ENCODE assay signal across 28 cellular contexts in the genomic region with DNA sequence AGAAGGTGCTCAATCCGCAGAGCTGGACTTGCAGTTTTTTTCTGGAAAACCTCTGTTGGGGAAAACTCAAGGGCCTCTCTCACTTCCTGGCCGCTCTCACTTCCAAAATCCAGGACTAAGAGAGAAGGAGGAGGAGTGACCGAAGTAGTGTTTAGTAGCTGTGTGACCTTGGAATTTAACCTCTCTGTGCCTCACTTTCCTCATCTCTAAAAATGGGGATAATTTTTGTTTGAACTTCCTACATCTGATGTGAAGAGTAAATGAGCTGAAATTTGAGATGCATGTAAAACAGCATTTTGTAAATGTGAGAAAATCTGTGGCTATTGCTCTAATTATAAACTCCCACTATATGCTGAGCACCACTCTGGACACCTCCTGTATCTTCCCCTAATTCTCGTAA. TPM values are rescaled to one million over a fixed set of nuclear protein-coding genes. Genes with fewer than 3 reads are reported as not detected.
DNase-seq lines count a peak whose midpoint lies in the region; ATAC-seq, FAIRE-seq and TF ChIP-seq lines count a peak whose summit lies in the region.
"Had no signal": no experiment of that assay in that cellular context is flagged by ENCODE, and none has a peak within 500 bp of the region (broad histone marks: within the 10 kb centered on the region; RNA-seq: fewer than 3 reads in every experiment).

No MANE protein-coding gene starts in this region.

- no peak overlapping the region for H4K8ac ChIP-seq in IMR-90 (ENCODE audit: low read depth in 2 of 2, low read length in 2 of 2)

- H3K4me2 ChIP-seq in IMR-90 (ENCODE audit: low read depth, low read length) (no peak overlapping the region), K562 (ENCODE audit: insufficient read depth, low read length) (no peak overlapping the region), GM23338 (no peak overlapping the region)
- H3K4me2 ChIP-seq: BLaER1 had no signal

- TF ChIP-seq CTCF in IMR-90 (conservative IDR thresholded peaks at IDR 0.05; ENCODE audit: low read depth, low read length) (no peak), K562 (IDR thresholded peaks at IDR 0.05 in 2 of 3, conservative IDR thresholded peaks at IDR 0.05 in 1 of 3; ENCODE audit: insufficient read depth in 2 of 3, low read depth in 1 of 3, low read length in 3 of 3) (no peak), kidney (IDR thresholded peaks at IDR 0.05; ENCODE audit: borderline replicate concordance, extremely low read depth, insufficient read depth) (no peak), GM23338 (conservative IDR thresholded peaks at IDR 0.05; ENCODE audit: low read depth in 2 of 2) (no peak)

- H3K14ac ChIP-seq in IMR-90 (replicated peaks; ENCODE audit: low read depth, low read length): no peak overlapping the region

- H3K9me2 ChIP-seq in GM23338 (ENCODE audit: insufficient read depth): no peaks in the 10 kb centered on the region

- H3K4me3 ChIP-seq in IMR-90 (ENCODE audit: insufficient read depth, low read depth, low read length) (no peak overlapping the region), K562 (no peak overlapping the region), kidney (ENCODE audit: low read length in 2 of 2) (peak overlapping the region; percentile 14 to 73), GM23338 (no peak overlapping the region)
- H3K4me3 ChIP-seq: BLaER1, GM12878 had no signal

- POLR2A ChIA-PET in IMR-90 (lab: Charles Lee; ENCODE audit: unreplicated experiment) (no interaction called here), K562 (lab: Yijun Ruan, JAX) (interaction anchor here (1.2 kb wide), 1 partner anchor 95 kb away, joined by 4 read pairs; no protein-coding TSS in a partner anchor)

- no peaks in the 10 kb centered on the region for H3K79me1 ChIP-seq in IMR-90 (ENCODE audit: low read depth in 1 of 2, low read length in 2 of 2)

- BruUV-seq in IMR-90 (replicated peaks; lab: Mats Ljungman, UMichigan): no TSS peak
- BruUV-seq in K562 (replicated peaks; lab: Mats Ljungman, UMichigan): no TSS peak

- no peak overlapping the region for H3K56ac ChIP-seq in IMR-90 (ENCODE audit: extremely low read depth, insufficient read depth, low read length)

- no peak for TF ChIP-seq EP300 in K562 (IDR thresholded peaks at IDR 0.05; ENCODE audit: low read length)

- no peak overlapping the region for H3K23ac ChIP-seq in IMR-90 (ENCODE audit: low read depth, low read length)

- H3K36me3 ChIP-seq in IMR-90 (ENCODE audit: control insufficient read depth, insufficient read depth, low read length): no peaks in the 10 kb centered on the region
- H3K36me3 ChIP-seq in K562 (ENCODE audit: control insufficient read depth, insufficient read depth, low read length): no peaks in the 10 kb centered on the region
- peaks cover 0 to 6% of the 10 kb centered on the region in 2 donors for H3K36me3 ChIP-seq in kidney (ENCODE audit: control insufficient read depth in 1 of 2, insufficient read depth in 2 of 2, low read length in 2 of 2)
- H3K36me3 ChIP-seq in GM23338 (ENCODE audit: insufficient read depth): no peaks in the 10 kb centered on the region
- H3K36me3 ChIP-seq: BE2C, BLaER1 had no signal

- no peak overlapping the region for H3K27ac ChIP-seq in IMR-90 (ENCODE audit: insufficient read depth, low read length)
- no peak overlapping the region for H3K27ac ChIP-seq in K562 (ENCODE audit: extremely low read depth, low read depth, low read length)
- H3K27ac ChIP-seq in kidney (ENCODE audit: low read depth in 2 of 2, low read length in 2 of 2): peak overlapping the region; percentile 29 to 44
- no peak overlapping the region for H3K27ac ChIP-seq in GM23338 (ENCODE audit: low read depth)
- H3K27ac ChIP-seq: BLaER1 had no signal

- no peak overlapping the region for H3K18ac ChIP-seq in IMR-90 (ENCODE audit: low read depth, low read length)

- peak; percentile 19; the same call in 1 of the 2 replicates for ATAC-seq in IMR-90 (ENCODE audit: low read depth)
- ATAC-seq in K562: no peak
- no peak for ATAC-seq in GM23338
- ATAC-seq: GM12878 had no signal

- H3K9me1 ChIP-seq in IMR-90 (ENCODE audit: insufficient read depth, low read length): no peaks in the 10 kb centered on the region
- H3K9me1 ChIP-seq in K562 (ENCODE audit: control insufficient read depth, insufficient read depth, low read length): no peaks in the 10 kb centered on the region

- no peak overlapping the region for H2AFZ ChIP-seq in IMR-90 (replicated peaks; ENCODE audit: low read length, poor library complexity)
- no peak overlapping the region for H2AFZ ChIP-seq in K562 (ENCODE audit: low read depth, low read length)
- no peak overlapping the region for H2AFZ ChIP-seq in GM23338

- no peaks in the 10 kb centered on the region for H3K9me3 Mint-ChIP-seq in GM23338
- H3K9me3 Mint-ChIP-seq: CD4-positive, alpha-beta memory T cell; CD8-positive, alpha-beta memory T cell had no signal

- no peak overlapping the region for H4K91ac ChIP-seq in IMR-90 (ENCODE audit: insufficient read depth, low read depth, low read length)

- dilution Hi-C loops in IMR-90 (cut with HindIII; ENCODE audit: low sequenced_read_pairs, unreplicated experiment): no loop called here

- in situ Hi-C loops in IMR-90 (cut with MboI; ENCODE audit: low sequenced_read_pairs) (no loop called here), K562 (cut with MboI) (no loop called here)

- H2BK20ac ChIP-seq in IMR-90 (ENCODE audit: low read depth, low read length): no peak overlapping the region; the same call in 1 of the 2 replicates

- peaks cover 10% of the 10 kb centered on the region for H3K4me1 Mint-ChIP-seq in GM23338
- H3K4me1 Mint-ChIP-seq: CD14-positive monocyte; CD4-positive, CD25-positive, alpha-beta regulatory T cell; CD8-positive, alpha-beta memory T cell had no signal

- H3K27me3 Mint-ChIP-seq in GM23338 (ENCODE audit: insufficient read depth, low read depth, poor library complexity): peaks cover 14% of the 10 kb centered on the region

- H3K27ac Mint-ChIP-seq in GM23338: no peak overlapping the region
- H3K27ac Mint-ChIP-seq: CD14-positive monocyte; CD4-positive, alpha-beta memory T cell; CD4-positive, CD25-positive, alpha-beta regulatory T cell had no signal

- H2AK5ac ChIP-seq in IMR-90 (ENCODE audit: low read depth, low read length): no peak overlapping the region

- H3K9ac ChIP-seq in IMR-90 (ENCODE audit: low read depth, low read length): no peak overlapping the region
- no peak overlapping the region for H3K9ac ChIP-seq in K562 (ENCODE audit: insufficient read depth in 1 of 2, low read depth in 2 of 2, low read length in 2 of 2)
- H3K9ac ChIP-seq in kidney (ENCODE audit: low read length in 2 of 2): no peak overlapping the region
- H3K9ac ChIP-seq: BLaER1 had no signal

- FAIRE-seq in K562 (lab: Jason Lieb, UNC) (no peak), kidney (lab: Jason Lieb, UNC) (no peak)
- FAIRE-seq: A204.1, GM12878, GM12892, GM18507 had no signal

- no peak overlapping the region for H3K4ac ChIP-seq in IMR-90 (ENCODE audit: low read depth, low read length)

- no peak for TF ChIP-seq POLR2A in IMR-90 (IDR thresholded peaks at IDR 0.05; ENCODE audit: low read depth, low read length)
- TF ChIP-seq POLR2A in K562 (conservative IDR thresholded peaks at IDR 0.05): no peak

- no peak for TF ChIP-seq RAD21 in IMR-90 (IDR thresholded peaks at IDR 0.05; ENCODE audit: low read length)
- TF ChIP-seq RAD21 in K562 (CRISPR knock-in tag; conservative IDR thresholded peaks at IDR 0.05 in 1 of 2, IDR thresholded peaks at IDR 0.05 in 1 of 2): no peak

- CTCF ChIA-PET in IMR-90 (lab: Yijun Ruan, JAX): no interaction called here
- CTCF ChIA-PET in K562 (lab: Yijun Ruan, JAX; ENCODE audit: low intra/inter-chr PET ratio): no interaction called here

- intact Hi-C loops in IMR-90 (cut with micrococcal nuclease): no loop called here
- intact Hi-C loops in K562 (cut with micrococcal nuclease): loop anchor here (5.0 to 10.0 kb wide), 2 partner anchors 36 to 81 kb away; no protein-coding TSS in a partner anchor
- intact Hi-C loops in kidney (cut with DNase I): no loop called here

- H3K9me3 ChIP-seq in IMR-90 (ENCODE audit: control insufficient read depth, insufficient read depth, low read length) (no peaks in the 10 kb centered on the region), K562 (replicated peaks; ENCODE audit: control insufficient read depth, insufficient read depth, low read depth, low read length) (no peaks in the 10 kb centered on the region), kidney (ENCODE audit: control insufficient read depth in 1 of 2, low read length in 2 of 2) (no peaks in the 10 kb centered on the region)
- H3K9me3 ChIP-seq: BE2C, BLaER1 had no signal

- H3K36me3 Mint-ChIP-seq in GM23338 (ENCODE audit: low read depth): no peaks in the 10 kb centered on the region
- H3K36me3 Mint-ChIP-seq: CD4-positive, alpha-beta memory T cell; CD4-positive, CD25-positive, alpha-beta regulatory T cell had no signal

- no peaks in the 10 kb centered on the region for H4K20me1 ChIP-seq in IMR-90 (ENCODE audit: insufficient read depth, low read length)
- no peaks in the 10 kb centered on the region; the same call in 1 of the 2 replicates for H4K20me1 ChIP-seq in K562 (replicated peaks; ENCODE audit: control insufficient read depth, insufficient read depth, low read length)
- H4K20me1 ChIP-seq in GM23338 (replicated peaks; ENCODE audit: insufficient read depth): no peaks in the 10 kb centered on the region; the same call in 1 of the 2 replicates
- H4K20me1 ChIP-seq: BLaER1 had no signal

- H4K5ac ChIP-seq in IMR-90 (ENCODE audit: low read depth, low read length): no peak overlapping the region

- H3K27me3 ChIP-seq in IMR-90 (ENCODE audit: control insufficient read depth, insufficient read depth, low read length): peaks cover 22% of the 10 kb centered on the region
- no peaks in the 10 kb centered on the region for H3K27me3 ChIP-seq in K562 (ENCODE audit: control insufficient read depth in 2 of 2, insufficient read depth in 2 of 2, low read length in 2 of 2)
- peaks cover 21% of the 10 kb centered on the region; the same call in 1 of the 2 replicates for H3K27me3 ChIP-seq in GM23338 (ENCODE audit: insufficient read depth)
- H3K27me3 ChIP-seq: BLaER1 had no signal

- H2BK120ac ChIP-seq in IMR-90 (ENCODE audit: low read depth, low read length): no peak overlapping the region

- no CpG with 5 or more reads among the region's 4 CpGs for WGBS in IMR-90 (ENCODE audit: extremely low coverage in 2 of 2, insufficient read length in 1 of 2), 2 experiments
- WGBS in K562 (ENCODE audit: insufficient coverage, low coverage, missing lambda C conversion rate): 78% methylated on average over 3 of the region's 4 CpGs

- H3F3A ChIP-seq in GM23338 (replicated peaks; ENCODE audit: low read depth): no peaks in the 10 kb centered on the region

- H3K79me2 ChIP-seq in K562 (ENCODE audit: control insufficient read depth, insufficient read depth, low read length): no peaks in the 10 kb centered on the region
- no peaks in the 10 kb centered on the region for H3K79me2 ChIP-seq in GM23338 (replicated peaks; ENCODE audit: insufficient read depth)

- H3K4me1 ChIP-seq in IMR-90 (ENCODE audit: control insufficient read depth, insufficient read depth, low read length) (peaks cover 3% of the 10 kb centered on the region; the same call in 1 of the 2 replicates), K562 (replicated peaks in 1 of 2; ENCODE audit: control insufficient read depth in 2 of 2, insufficient read depth in 2 of 2, low read length in 2 of 2) (peaks cover 16 to 22% of the 10 kb centered on the region in 2 experiments; a peak in 4 of 5 replicates), kidney (ENCODE audit: control insufficient read depth in 1 of 2, insufficient read depth in 1 of 2, low read depth in 1 of 2, low read length in 2 of 2) (peaks cover 0 to 5% of the 10 kb centered on the region in 2 donors), GM23338 (ENCODE audit: insufficient read depth) (no peaks in the 10 kb centered on the region)
- H3K4me1 ChIP-seq: BE2C, BLaER1 had no signal

- no peak overlapping the region for H3K4me3 Mint-ChIP-seq in GM23338
- H3K4me3 Mint-ChIP-seq: CD14-positive monocyte; CD4-positive, alpha-beta memory T cell; CD4-positive, CD25-positive, alpha-beta regulatory T cell; CD8-positive, alpha-beta memory T cell had no signal

- H2BK5ac ChIP-seq in IMR-90 (ENCODE audit: low read depth, low read length, poor library complexity, severe bottlenecking): no peak overlapping the region

- DNase-seq in IMR-90: no peak
- no peak for DNase-seq in K562 (ENCODE audit: extremely low read depth in 1 of 4, low spot score in 3 of 4)
- no peak for DNase-seq in kidney
- DNase-seq in NCI-H524 (lab: John Stamatoyannopoulos, UW): no peak
- DNase-seq in foreskin melanocyte: no peak
- DNase-seq in GM23338 (ENCODE audit: low spot score): no peak
- DNase-seq: 8988T; ACHN; BE2C; C1 segment of cervical spinal cord; CD4-positive, alpha-beta memory T cell; CD4-positive, CD25-positive, alpha-beta regulatory T cell; CD8-positive, alpha-beta memory T cell; COR-L47; DMS 273 treated with DMSO at 0.1 percent for 48 hours; DMS153; DMS53; DMS79; DND-41; EL; GDM1 had no signal

- no peak overlapping the region for H2AK9ac ChIP-seq in IMR-90 (replicated peaks; ENCODE audit: low read depth, low read length, poor library complexity)

- no peak overlapping the region for H2BK15ac ChIP-seq in IMR-90 (ENCODE audit: low read depth, low read length)

RNA-seq across cellular contexts. Expression of a gene that starts 5.1 kb away (rescaled TPM):
- total RNA-seq in IMR-90 (2012; rRNA removed) (2.5 and 2.8 TPM in 2 replicates), K562 (2014; rRNA removed) (9.9 and 10.0 TPM in 2 replicates), K562 (2014; rRNA removed; fragmentation: Illumina TruSeq; extraction: Trizol) (8.5 and 8.8 TPM in 2 replicates), K562 (2015; rRNA removed; fragmentation: Illumina TruSeq; extraction: Trizol) (6.4 and 7.1 TPM in 2 replicates), K562 (2021) (14.9 and 16.4 TPM in 2 replicates), kidney (31.5 TPM)
- polyA plus RNA-seq in IMR-90 (2012; rRNA removed) (3.9 and 4.2 TPM in 2 replicates), K562 (2011; rRNA removed) (8.5 and 11.2 TPM in 2 replicates), K562 (2014; fragmentation: Illumina TruSeq; extraction: Trizol) (15.0 and 15.7 TPM in 2 replicates), K562 (2014; fragmentation: Nextera tagmentation; extraction: Ambion mirVana) (1 to 10 TPM; 5.5 to 7.3 TPM), K562 (2014; rRNA removed) (7.9 and 9.1 TPM in 2 replicates), kidney (ENCODE audit: insufficient read depth, low read depth, low replicate concordance) (241 TPM), GM23338 (2016; fragmentation: Nextera tagmentation; extraction: Ambion mirVana) (7.2 and 9.1 TPM in 2 replicates)
- polyA plus RNA-seq in IMR-90 (2012; cell fraction: cytosol; rRNA removed): 2.6 and 2.9 TPM in 2 replicates
- 4.3 and 5.7 TPM in 2 replicates for polyA plus RNA-seq in IMR-90 (2012; cell fraction: nucleus; rRNA removed; ENCODE audit: low replicate concordance)
- 16.8 and 17.8 TPM in 2 replicates for total RNA-seq in K562 (2011; cell fraction: chromatin; rRNA removed; ENCODE audit: low replicate concordance)
- total RNA-seq in K562 (2011; cell fraction: nucleolus; rRNA removed): 12.0 and 14.7 TPM in 2 replicates
- 20.2 and 32.4 TPM in 2 replicates for total RNA-seq in K562 (2011; cell fraction: nucleoplasm; rRNA removed)
- 6.1 and 11.5 TPM in 2 replicates for polyA plus RNA-seq in K562 (2011; cell fraction: cytosol; rRNA removed)
- polyA plus RNA-seq in K562 (2011; cell fraction: nucleus; rRNA removed): 12.4 and 12.9 TPM in 2 replicates
- polyA plus RNA-seq in K562 (2012): 9.8 and 12.8 TPM in 2 replicates
- polyA minus RNA-seq in K562 (2011; rRNA and poly(A)+ RNA removed): 9.0 and 11.4 TPM in 2 replicates
- polyA minus RNA-seq in K562 (2011; cell fraction: cytosol; rRNA and poly(A)+ RNA removed): 6.6 and 8.1 TPM in 2 replicates
- 6.6 and 14.7 TPM in 2 replicates for polyA minus RNA-seq in K562 (2011; cell fraction: nucleus; rRNA and poly(A)+ RNA removed)
- 8.6 and 9.3 TPM in 2 replicates for total RNA-seq in GM23338 (2014; rRNA removed; shearing (Covaris generic))
- total RNA-seq: G401 had no signal
- polyA plus RNA-seq: CD14-positive monocyte; CD4-positive, alpha-beta memory T cell; CD4-positive, CD25-positive, alpha-beta regulatory T cell; CD8-positive, alpha-beta memory T cell had no signal

RNA-seq across cellular contexts. Expression of a gene that starts 43.1 kb away (rescaled TPM):
- total RNA-seq in IMR-90 (2012; rRNA removed): 10.6 and 16.1 TPM in 2 replicates
- polyA plus RNA-seq in IMR-90 (2012; rRNA removed): 8.7 and 9.0 TPM in 2 replicates
- 7.0 and 8.1 TPM in 2 replicates for polyA plus RNA-seq in IMR-90 (2012; cell fraction: cytosol; rRNA removed)
- 2.5 and 3.0 TPM in 2 replicates for polyA plus RNA-seq in IMR-90 (2012; cell fraction: nucleus; rRNA removed; ENCODE audit: low replicate concordance)
- 8.1 and 13.3 TPM in 2 replicates for total RNA-seq in K562 (2011; cell fraction: chromatin; rRNA removed; ENCODE audit: low replicate concordance)
- total RNA-seq in K562 (2011; cell fraction: nucleolus; rRNA removed): 8.9 and 10.0 TPM in 2 replicates
- 12.8 and 19.0 TPM in 2 replicates for total RNA-seq in K562 (2011; cell fraction: nucleoplasm; rRNA removed)
- total RNA-seq in K562 (2014; rRNA removed): 35.1 and 43.5 TPM in 2 replicates
- 17.2 and 18.4 TPM in 2 replicates for total RNA-seq in K562 (2014; rRNA removed; fragmentation: Illumina TruSeq; extraction: Trizol)
- 16.7 and 18.0 TPM in 2 replicates for total RNA-seq in K562 (2015; rRNA removed; fragmentation: Illumina TruSeq; extraction: Trizol)
- 12.9 and 16.4 TPM in 2 replicates for total RNA-seq in K562 (2021)
- polyA plus RNA-seq in K562 (2011; rRNA removed): 14.4 and 18.3 TPM in 2 replicates
- 9.9 and 11.6 TPM in 2 replicates for polyA plus RNA-seq in K562 (2011; cell fraction: cytosol; rRNA removed)
- 5.7 and 7.0 TPM in 2 replicates for polyA plus RNA-seq in K562 (2011; cell fraction: nucleus; rRNA removed)
- polyA plus RNA-seq in K562 (2012): 9.6 and 12.2 TPM in 2 replicates
- 10.7 and 13.2 TPM in 2 replicates for polyA plus RNA-seq in K562 (2014; fragmentation: Illumina TruSeq; extraction: Trizol)
- 1 to 10 TPM; 2.9 to 4.2 TPM for polyA plus RNA-seq in K562 (2014; fragmentation: Nextera tagmentation; extraction: Ambion mirVana)
- polyA plus RNA-seq in K562 (2014; rRNA removed): 18.5 and 24.8 TPM in 2 replicates
- 9.8 and 12.9 TPM in 2 replicates for polyA minus RNA-seq in K562 (2011; rRNA and poly(A)+ RNA removed)
- 6.1 and 6.4 TPM in 2 replicates for polyA minus RNA-seq in K562 (2011; cell fraction: cytosol; rRNA and poly(A)+ RNA removed)
- 6.5 and 10.7 TPM in 2 replicates for polyA minus RNA-seq in K562 (2011; cell fraction: nucleus; rRNA and poly(A)+ RNA removed)
- 11.0 TPM for total RNA-seq in kidney
- polyA plus RNA-seq in kidney (ENCODE audit: insufficient read depth, low read depth, low replicate concordance): 9.3 TPM
- total RNA-seq in GM23338 (2014; rRNA removed; shearing (Covaris generic)): 24.3 and 26.0 TPM in 2 replicates
- polyA plus RNA-seq in GM23338 (2016; fragmentation: Nextera tagmentation; extraction: Ambion mirVana): 23.1 and 24.2 TPM in 2 replicates

Comparison
In these comparisons a context has a peak if more than half of its experiments do, and no peak if none do; other contexts are left out.
1. H3K27ac ChIP-seq: peak in kidney (2 of 2); none in IMR-90 (single experiment), K562 (single experiment) and GM23338 (single experiment).
2. H3K4me3 ChIP-seq: peak in kidney (2 of 2); none in IMR-90 (single experiment), K562 (single experiment) and GM23338 (single experiment).